ENCODE assay signal across 17 cellular contexts in genomic region chr5:152405145-152405544, GRCh38. TPM values are rescaled to one million over a fixed set of nuclear protein-coding genes. Genes with fewer than 3 reads are reported as not detected.
A peak's percentile ranks its signal among the peaks of the same experiment; 100 is the strongest.
DNase-seq lines count a peak whose midpoint lies in the region; ATAC-seq and TF ChIP-seq lines count a peak whose summit lies in the region.
"Had no signal": no experiment of that assay in that cellular context is flagged by ENCODE, and none has a peak within 500 bp of the region (broad histone marks: within the 10 kb centered on the region; RNA-seq: fewer than 3 reads in every experiment).

NMUR2 (minus strand) TSS chr5:152405279; CDS start chr5:152405113, 166 bp downstream.

- H3K9me3 ChIP-seq in WERI-Rb-1 (ENCODE audit: severe bottlenecking): no peaks in the 10 kb centered on the region
- H3K9me3 ChIP-seq in CD8-positive, alpha-beta T cell (ENCODE audit: low read length): no peaks in the 10 kb centered on the region
- H3K9me3 ChIP-seq: left lung, pancreas had no signal

- no peak within 1 kb of the TSS for H3K27ac ChIP-seq in WERI-Rb-1
- no peak within 1 kb of the TSS for H3K27ac ChIP-seq in CD8-positive, alpha-beta T cell (ENCODE audit: low read depth, low read length)
- H3K27ac ChIP-seq: left lung, pancreas had no signal

- ATAC-seq in CD8-positive, alpha-beta T cell: no peak
- ATAC-seq in HG02970 (IDR thresholded peaks at IDR 0.05; ENCODE audit: low FRiP score, unreplicated experiment) (no peak), GM21447 (IDR thresholded peaks at IDR 0.05; ENCODE audit: unreplicated experiment) (no peak)
- ATAC-seq: activated CD8-positive, alpha-beta T cell treated with anti-CD3 and anti-CD28 coated beads, Interleukin-2, amount 10 ng/mL, durations not matched to agents 7 days and 5 days; left lung had no signal

- H3K9me3 Mint-ChIP-seq in nephron progenitor cell (peaks cover 9% of the 10 kb centered on the region), osteocyte (ENCODE audit: unreplicated experiment) (no peaks in the 10 kb centered on the region)
- no peaks in the 10 kb centered on the region for H3K9me3 Mint-ChIP-seq in CD8-positive, alpha-beta T cell
- H3K9me3 Mint-ChIP-seq: activated naive CD8-positive, alpha-beta T cell treated with anti-CD3 and anti-CD28 coated beads for 36 hours; dendritic cell treated with granulocyte-macrophage colony-stimulating factor and Interleukin-4, amounts not matched to agents 40 ng/mL and 50 ng/mL, for 4 days had no signal

- peaks cover 10% of the 10 kb centered on the region for H3K27me3 Mint-ChIP-seq in nephron progenitor cell (ENCODE audit: low read depth, poor library complexity)
- no peaks in the 10 kb centered on the region for H3K27me3 Mint-ChIP-seq in osteocyte (ENCODE audit: unreplicated experiment)
- H3K27me3 Mint-ChIP-seq in CD8-positive, alpha-beta T cell (ENCODE audit: low read depth): no peaks in the 10 kb centered on the region
- H3K27me3 Mint-ChIP-seq: activated naive CD8-positive, alpha-beta T cell treated with anti-CD3 and anti-CD28 coated beads for 36 hours; dendritic cell treated with granulocyte-macrophage colony-stimulating factor and Interleukin-4, amounts not matched to agents 40 ng/mL and 50 ng/mL, for 4 days had no signal

- peak within 1 kb of the TSS; percentile 66 for H3K4me3 Mint-ChIP-seq in nephron progenitor cell
- no peak within 1 kb of the TSS for H3K4me3 Mint-ChIP-seq in osteocyte (ENCODE audit: unreplicated experiment)
- H3K4me3 Mint-ChIP-seq in CD8-positive, alpha-beta T cell: no peak within 1 kb of the TSS
- H3K4me3 Mint-ChIP-seq: activated CD8-positive, alpha-beta T cell treated with anti-CD3 and anti-CD28 coated beads, Interleukin-2, amount 10 ng/mL, durations not matched to agents 7 days and 5 days; activated naive CD8-positive, alpha-beta T cell treated with anti-CD3 and anti-CD28 coated beads for 36 hours; dendritic cell treated with granulocyte-macrophage colony-stimulating factor and Interleukin-4, amounts not matched to agents 40 ng/mL and 50 ng/mL, for 4 days had no signal

- H3K4me1 Mint-ChIP-seq in nephron progenitor cell: peaks cover 6% of the 10 kb centered on the region
- no peaks in the 10 kb centered on the region for H3K4me1 Mint-ChIP-seq in osteocyte (ENCODE audit: unreplicated experiment)
- H3K4me1 Mint-ChIP-seq in CD8-positive, alpha-beta T cell (ENCODE audit: low read depth): no peaks in the 10 kb centered on the region
- H3K4me1 Mint-ChIP-seq: activated naive CD8-positive, alpha-beta T cell treated with anti-CD3 and anti-CD28 coated beads for 36 hours had no signal

- TF ChIP-seq CTCF in WERI-Rb-1 (IDR thresholded peaks at IDR 0.05; ENCODE audit: low read depth, low read length) (no peak), nephron progenitor cell (IDR thresholded peaks at IDR 0.05) (no peak), osteocyte (IDR thresholded peaks at IDR 0.05) (no peak)
- no peak for TF ChIP-seq CTCF in CD8-positive, alpha-beta T cell (IDR thresholded peaks at IDR 0.05)

- CTCF ChIA-PET in CD8-positive, alpha-beta T cell (lab: Charles Lee): no interaction called here

- H3K36me3 ChIP-seq in WERI-Rb-1: no peaks in the 10 kb centered on the region
- no peaks in the 10 kb centered on the region for H3K36me3 ChIP-seq in CD8-positive, alpha-beta T cell (ENCODE audit: insufficient read depth, low read length)
- H3K36me3 ChIP-seq: left lung, pancreas had no signal

- H3K27me3 ChIP-seq in WERI-Rb-1 (ENCODE audit: insufficient read depth, low read depth, severe bottlenecking): peaks cover 3% of the 10 kb centered on the region
- no peaks in the 10 kb centered on the region for H3K27me3 ChIP-seq in CD8-positive, alpha-beta T cell (ENCODE audit: insufficient read depth, low read length)
- H3K27me3 ChIP-seq: left lung, pancreas had no signal

- H3K4me3 ChIP-seq in WERI-Rb-1 (ENCODE audit: low read depth, low read length): no peak within 1 kb of the TSS
- no peak within 1 kb of the TSS for H3K4me3 ChIP-seq in CD8-positive, alpha-beta T cell (ENCODE audit: low read depth, low read length)
- H3K4me3 ChIP-seq: left lung, pancreas had no signal

- no peaks in the 10 kb centered on the region for H3K4me1 ChIP-seq in CD8-positive, alpha-beta T cell (ENCODE audit: insufficient read depth, low read length)
- H3K4me1 ChIP-seq: left lung, pancreas had no signal

- DNase-seq in EL (peak; percentile 1), NCI-H146 (lab: John Stamatoyannopoulos, UW) (peak; percentile 21), WERI-Rb-1 (peak; percentile 27), nephron progenitor cell (peak; percentile 54), osteocyte (ENCODE audit: extremely low spot score, unreplicated experiment) (no peak)
- DNase-seq in CD8-positive, alpha-beta T cell: no peak
- DNase-seq: activated CD8-positive, alpha-beta T cell treated with anti-CD3 and anti-CD28 coated beads, Interleukin-2, amount 10 ng/mL, durations not matched to agents 7 days and 5 days; activated naive CD8-positive, alpha-beta T cell treated with anti-CD3 and anti-CD28 coated beads for 36 hours; COR-L47; foreskin fibroblast; KBM-7; T-helper 9 cell had no signal

- no peaks in the 10 kb centered on the region for H3K36me3 Mint-ChIP-seq in nephron progenitor cell (ENCODE audit: low read depth)
- H3K36me3 Mint-ChIP-seq in osteocyte (ENCODE audit: unreplicated experiment): no peaks in the 10 kb centered on the region
- H3K36me3 Mint-ChIP-seq in CD8-positive, alpha-beta T cell: no peaks in the 10 kb centered on the region
- H3K36me3 Mint-ChIP-seq: activated naive CD8-positive, alpha-beta T cell treated with anti-CD3 and anti-CD28 coated beads for 36 hours had no signal

- no peak within 1 kb of the TSS for H3K27ac Mint-ChIP-seq in nephron progenitor cell
- no peak within 1 kb of the TSS for H3K27ac Mint-ChIP-seq in osteocyte (ENCODE audit: unreplicated experiment)
- no peak within 1 kb of the TSS for H3K27ac Mint-ChIP-seq in CD8-positive, alpha-beta T cell
- H3K27ac Mint-ChIP-seq: activated CD8-positive, alpha-beta T cell treated with anti-CD3 and anti-CD28 coated beads, Interleukin-2, amount 10 ng/mL, durations not matched to agents 7 days and 5 days; activated naive CD8-positive, alpha-beta T cell treated with anti-CD3 and anti-CD28 coated beads for 36 hours; dendritic cell treated with granulocyte-macrophage colony-stimulating factor and Interleukin-4, amounts not matched to agents 40 ng/mL and 50 ng/mL, for 4 days had no signal

- intact Hi-C loops in CD8-positive, alpha-beta T cell (cut with DNase I, micrococcal nuclease): no loop called here

- POLR2A ChIA-PET in CD8-positive, alpha-beta T cell (lab: Charles Lee): no interaction called here

RNA-seq across cellular contexts. Expression of gene NMUR2, which starts in this region (rescaled TPM):
- total RNA-seq in osteocyte: not detected in 2 replicates
- total RNA-seq in CD8-positive, alpha-beta T cell: not detected
- total RNA-seq: activated CD8-positive, alpha-beta T cell treated with anti-CD3 and anti-CD28 coated beads, Interleukin-2, amount 10 ng/mL, durations not matched to agents 7 days and 5 days; activated naive CD8-positive, alpha-beta T cell treated with anti-CD3 and anti-CD28 coated beads for 36 hours; pancreas had no signal

Comparison
In these comparisons a context has a peak if more than half of its experiments do, and no peak if none do; other contexts are left out.
1. DNase-seq: peak in EL (single experiment), NCI-H146 (single experiment), WERI-Rb-1 (single experiment) and nephron progenitor cell (single experiment); none in osteocyte (single experiment) and CD8-positive, alpha-beta T cell (0 of 7).